20 cellular contexts compared by ENCODE assay signal in genomic region chr10:34742456-34742855, GRCh38.
A peak's percentile ranks its signal among the peaks of the same experiment; 100 is the strongest.
DNase-seq lines count a peak whose midpoint lies in the region; ATAC-seq, FAIRE-seq and TF ChIP-seq lines count a peak whose summit lies in the region.
"Had no signal": no experiment of that assay in that cellular context is flagged by ENCODE, and none has a peak within 500 bp of the region (broad histone marks: within the 10 kb centered on the region; RNA-seq: fewer than 3 reads in every experiment).

No MANE protein-coding gene starts in this region.

- H3K36me3 ChIP-seq in astrocyte (ENCODE audit: insufficient read depth, low read length) (no peaks in the 10 kb centered on the region), small intestine (ENCODE audit: control insufficient read depth in 2 of 2, insufficient read depth in 2 of 2, low read length in 2 of 2) (no peaks in the 10 kb centered on the region)
- H3K36me3 ChIP-seq: BLaER1 treated with 17β-estradiol and CSF1 and Interleukin-3, amounts not matched to agents 10 nM and 100 nM had no signal

- H3K27me3 Mint-ChIP-seq in astrocyte (ENCODE audit: low read depth, unreplicated experiment) (no peaks in the 10 kb centered on the region), nephron (ENCODE audit: low read depth) (no peaks in the 10 kb centered on the region)
- peaks cover 20% of the 10 kb centered on the region for H3K27me3 Mint-ChIP-seq in T-helper 2 cell treated with Interferon-gamma antibody and Interleukin-4, amounts not matched to agents 5 μg/mL and 100 μg/mL, for 36 hours (ENCODE audit: low read depth)

- no peak overlapping the region for H3K4me3 ChIP-seq in Jurkat, Clone E6-1 (ENCODE audit: low read length)
- H3K4me3 ChIP-seq in astrocyte (ENCODE audit: insufficient read depth, low read depth, low read length) (no peak overlapping the region), small intestine (ENCODE audit: low read depth in 1 of 2, low read length in 2 of 2) (no peak overlapping the region)
- H3K4me3 ChIP-seq: A549; BLaER1 treated with 17β-estradiol and CSF1 and Interleukin-3, amounts not matched to agents 10 nM and 100 nM had no signal

- no peak for TF ChIP-seq CTCF in astrocyte (IDR thresholded peaks at IDR 0.05; ENCODE audit: insufficient read depth, low read depth, low read length)
- no peak for TF ChIP-seq CTCF in nephron (IDR thresholded peaks at IDR 0.05; ENCODE audit: unreplicated experiment in 3 of 3)

- peaks cover 57% of the 10 kb centered on the region for H3K79me2 ChIP-seq in astrocyte (ENCODE audit: insufficient read depth, low read length)

- no peak overlapping the region for H2AFZ ChIP-seq in astrocyte (ENCODE audit: low read depth, low read length)

- H3K9ac ChIP-seq in astrocyte (ENCODE audit: low read length) = no peak overlapping the region
- H3K9ac ChIP-seq: BLaER1 treated with 17β-estradiol and CSF1 and Interleukin-3, amounts not matched to agents 10 nM and 100 nM had no signal

- H3K4me1 Mint-ChIP-seq in astrocyte (ENCODE audit: low read depth, unreplicated experiment) (peaks cover 20% of the 10 kb centered on the region), nephron (peaks cover 83% of the 10 kb centered on the region)
- no peaks in the 10 kb centered on the region for H3K4me1 Mint-ChIP-seq in T-helper 2 cell treated with Interferon-gamma antibody and Interleukin-4, amounts not matched to agents 5 μg/mL and 100 μg/mL, for 36 hours (ENCODE audit: low read depth)
- H3K4me1 Mint-ChIP-seq: CD8-positive, alpha-beta memory T cell had no signal

- H3K9me3 Mint-ChIP-seq in astrocyte (ENCODE audit: unreplicated experiment) (no peaks in the 10 kb centered on the region), nephron (no peaks in the 10 kb centered on the region)
- H3K9me3 Mint-ChIP-seq in T-helper 2 cell treated with Interferon-gamma antibody and Interleukin-4, amounts not matched to agents 5 μg/mL and 100 μg/mL, for 36 hours = no peaks in the 10 kb centered on the region

- peak overlapping the region; percentile 9 for H3K4me2 ChIP-seq in astrocyte (ENCODE audit: low read length)
- H3K4me2 ChIP-seq: A549 had no signal

- H3K9me3 ChIP-seq in astrocyte (ENCODE audit: insufficient read depth, low read depth, low read length) (no peaks in the 10 kb centered on the region), small intestine (ENCODE audit: control insufficient read depth, low read depth) (no peaks in the 10 kb centered on the region)
- H3K9me3 ChIP-seq: A549 had no signal

- H3K27ac Mint-ChIP-seq in astrocyte (ENCODE audit: unreplicated experiment) (no peak overlapping the region), nephron (peak overlapping the region; percentile 64 to 81 (median 73))
- no peak overlapping the region for H3K27ac Mint-ChIP-seq in T-helper 2 cell treated with Interferon-gamma antibody and Interleukin-4, amounts not matched to agents 5 μg/mL and 100 μg/mL, for 36 hours
- H3K27ac Mint-ChIP-seq: CD8-positive, alpha-beta memory T cell had no signal

- no peak overlapping the region for H3K27ac ChIP-seq in astrocyte (ENCODE audit: low read depth, low read length)
- H3K27ac ChIP-seq in small intestine (ENCODE audit: low read depth in 1 of 2, low read length in 1 of 2) = no peak overlapping the region
- H3K27ac ChIP-seq: A549; BLaER1 treated with 17β-estradiol and CSF1 and Interleukin-3, amounts not matched to agents 10 nM and 100 nM had no signal

- FAIRE-seq in astrocyte (lab: Jason Lieb, UNC) = no peak
- FAIRE-seq in small intestine (lab: Jason Lieb, UNC) = no peak
- FAIRE-seq: A549, D721Med had no signal

- DNase-seq in EH (ENCODE audit: low read depth) = peak; percentile 59
- peak; percentile 57 for DNase-seq in Jurkat, Clone E6-1 (ENCODE audit: low read depth, low spot score)
- peak; percentile 55 for DNase-seq in astrocyte (ENCODE audit: low read depth)
- no peak for DNase-seq in ecto neural progenitor cell (ENCODE audit: low spot score)
- no peak for DNase-seq in T-helper 2 cell treated with Interferon-gamma antibody and Interleukin-4, amounts not matched to agents 5 μg/mL and 100 μg/mL, for 36 hours (ENCODE audit: low spot score)
- no peak for DNase-seq in small intestine
- DNase-seq: CD8-positive, alpha-beta memory T cell; DMS79 treated with DMSO at 0.1 percent for 48 hours; Karpas-422; NCI-H1417 treated with DMSO at 0.1 percent for 48 hours; NCI-H2029 treated with DMSO at 0.1 percent for 48 hours; NCI-H2171 treated with DMSO at 0.1 percent for 48 hours; NCI-H510A; NCI-H774; RPMI8226 had no signal

- peaks cover 49% of the 10 kb centered on the region for H4K20me1 ChIP-seq in astrocyte (ENCODE audit: insufficient read depth, low read length)

- H3K36me3 Mint-ChIP-seq in astrocyte (ENCODE audit: low read depth, unreplicated experiment) = no peaks in the 10 kb centered on the region
- no peaks in the 10 kb centered on the region for H3K36me3 Mint-ChIP-seq in nephron (ENCODE audit: low read depth)
- no peaks in the 10 kb centered on the region for H3K36me3 Mint-ChIP-seq in T-helper 2 cell treated with Interferon-gamma antibody and Interleukin-4, amounts not matched to agents 5 μg/mL and 100 μg/mL, for 36 hours (ENCODE audit: low read depth)
- H3K36me3 Mint-ChIP-seq: CD8-positive, alpha-beta memory T cell had no signal

- H3K27me3 ChIP-seq in astrocyte (ENCODE audit: insufficient read depth, low read length) (no peaks in the 10 kb centered on the region), small intestine (ENCODE audit: control insufficient read depth in 2 of 2, insufficient read depth in 2 of 2, low read length in 2 of 2) (no peaks in the 10 kb centered on the region)

- no peak for ATAC-seq in HG02759 (IDR thresholded peaks at IDR 0.05; ENCODE audit: unreplicated experiment)
- ATAC-seq: A549 had no signal

- H3K4me1 ChIP-seq in astrocyte (ENCODE audit: insufficient read depth, low read length) = peaks cover 19% of the 10 kb centered on the region
- H3K4me1 ChIP-seq in small intestine (ENCODE audit: control insufficient read depth in 2 of 2, insufficient read depth in 1 of 2, low read depth in 1 of 2, low read length in 1 of 2) = peaks cover 5 to 11% of the 10 kb centered on the region in 2 donors

- 89 to 92% (median 91%) methylated on average over 6 of the region's 6 CpGs for WGBS in small intestine, 3 donors

- H3K4me3 Mint-ChIP-seq in astrocyte (ENCODE audit: unreplicated experiment) = no peak overlapping the region
- H3K4me3 Mint-ChIP-seq in nephron = no peak overlapping the region
- H3K4me3 Mint-ChIP-seq in T-helper 2 cell treated with Interferon-gamma antibody and Interleukin-4, amounts not matched to agents 5 μg/mL and 100 μg/mL, for 36 hours = no peak overlapping the region
- H3K4me3 Mint-ChIP-seq: CD8-positive, alpha-beta memory T cell had no signal

Comparison
In these comparisons a context has a peak if more than half of its experiments do, and no peak if none do; other contexts are left out.
1. DNase-seq: peak in EH (single experiment), Jurkat, Clone E6-1 (single experiment) and astrocyte (single experiment); none in ecto neural progenitor cell (single experiment), T-helper 2 cell treated with Interferon-gamma antibody and Interleukin-4, amounts not matched to agents 5 μg/mL and 100 μg/mL, for 36 hours (single experiment) and small intestine (single experiment).
2. H3K27ac Mint-ChIP-seq: peak in nephron (3 of 3); none in astrocyte (single experiment) and T-helper 2 cell treated with Interferon-gamma antibody and Interleukin-4, amounts not matched to agents 5 μg/mL and 100 μg/mL, for 36 hours (single experiment).